9 cellular contexts compared by ENCODE assay signal in genomic region chr5:78907255-78907886, GRCh38.
A peak's percentile ranks its signal among the peaks of the same experiment; 100 is the strongest.
DNase-seq lines count a peak whose midpoint lies in the region; TF ChIP-seq lines count a peak whose summit lies in the region.
"Had no signal": no experiment of that assay in that cellular context is flagged by ENCODE, and none has a peak within 500 bp of the region (broad histone marks: within the 10 kb centered on the region; RNA-seq: fewer than 3 reads in every experiment).

No MANE protein-coding gene starts in this region.

- DNase-seq in AG10803 (ENCODE audit: low read depth) (peak; percentile 91), LHCN-M2 (ENCODE audit: low read depth) (peak; percentile 93), choroid plexus epithelial cell (ENCODE audit: low read depth) (peak; percentile 96), NCI-H510A (lab: John Stamatoyannopoulos, UW) (no peak), NCI-H748 treated with DMSO at 0.1 percent for 48 hours (lab: John Stamatoyannopoulos, UW) (no peak), cerebellar nuclear complex (lab: John Stamatoyannopoulos, UW) (no peak)
- no peak for DNase-seq in stimulated activated CD4-positive, alpha-beta T cell treated with anti-CD3 and anti-CD28 coated beads, Interleukin-1b, Interleukin-23, amount 100 ng/mL, for 48 hours
- DNase-seq: immature natural killer cell had no signal

- TF ChIP-seq CTCF in AG10803 (conservative IDR thresholded peaks at IDR 0.05; ENCODE audit: low read length) (no peak), choroid plexus epithelial cell (conservative IDR thresholded peaks at IDR 0.05; ENCODE audit: low read depth, low read length) (no peak), nephron (IDR thresholded peaks at IDR 0.05; ENCODE audit: unreplicated experiment in 3 of 3) (no peak)

- H3K4me3 Mint-ChIP-seq in nephron = peak overlapping the region in 2 of 3 experiments; percentile 31 to 62
- H3K4me3 Mint-ChIP-seq: immature natural killer cell had no signal

- H3K27ac Mint-ChIP-seq in nephron = peak overlapping the region; percentile 96 to 98 (median 97)
- H3K27ac Mint-ChIP-seq: immature natural killer cell had no signal

- H3K27me3 Mint-ChIP-seq in nephron (ENCODE audit: low read depth) = no peaks in the 10 kb centered on the region

- no peaks in the 10 kb centered on the region for H3K36me3 Mint-ChIP-seq in nephron (ENCODE audit: low read depth)

- H3K4me1 Mint-ChIP-seq in nephron = peaks cover 65% of the 10 kb centered on the region
- H3K4me1 Mint-ChIP-seq: immature natural killer cell had no signal

- no peaks in the 10 kb centered on the region for H3K9me3 Mint-ChIP-seq in nephron
- H3K9me3 Mint-ChIP-seq: immature natural killer cell had no signal

- H3K4me3 ChIP-seq in AG10803 (ENCODE audit: low read length) (peak overlapping the region; percentile 47), choroid plexus epithelial cell (ENCODE audit: low read depth, low read length) (peak overlapping the region; percentile 22)

Comparison
In these comparisons a context has a peak if more than half of its experiments do, and no peak if none do; other contexts are left out.
1. DNase-seq: peak in AG10803 (single experiment), LHCN-M2 (single experiment) and choroid plexus epithelial cell (single experiment); none in NCI-H510A (single experiment), NCI-H748 treated with DMSO at 0.1 percent for 48 hours (single experiment), stimulated activated CD4-positive, alpha-beta T cell treated with anti-CD3 and anti-CD28 coated beads, Interleukin-1b, Interleukin-23, amount 100 ng/mL, for 48 hours (single experiment) and cerebellar nuclear complex (0 of 2).